Comparison of ENCODE assay signal across 8 cellular contexts in genomic region chr14:75279153-75279738, GRCh38. TPM values are rescaled to one million over a fixed set of nuclear protein-coding genes. Genes with fewer than 3 reads are reported as not detected.
DNase-seq lines count a peak whose midpoint lies in the region; ATAC-seq and TF ChIP-seq lines count a peak whose summit lies in the region.

No MANE protein-coding gene starts in this region.

- DNase-seq in GM12864 (ENCODE audit: low read depth) (no peak), LHCN-M2 (ENCODE audit: low read depth) (peak; percentile 51), T-helper 9 cell (peak; percentile 39), kidney epithelial cell (ENCODE audit: low read depth) (no peak), smooth muscle cell (lab: John Stamatoyannopoulos, UW; ENCODE audit: unreplicated experiment) (no peak)
- peak; percentile 70 for DNase-seq in central memory CD4-positive, alpha-beta T cell

- H3F3A ChIP-seq in smooth muscle cell (ENCODE audit: low read depth): peaks cover 19% of the 10 kb centered on the region

- H3K4me1 ChIP-seq in smooth muscle cell (ENCODE audit: low read depth): peaks cover 5% of the 10 kb centered on the region

- peaks cover 18% of the 10 kb centered on the region for H3K79me2 ChIP-seq in smooth muscle cell (ENCODE audit: low read depth)

- H2AFZ ChIP-seq in smooth muscle cell (ENCODE audit: low read depth): no peak overlapping the region

- H4K20me1 ChIP-seq in smooth muscle cell (ENCODE audit: low read depth): peaks cover 38% of the 10 kb centered on the region

- H3K9ac ChIP-seq in smooth muscle cell (ENCODE audit: low read depth): peak overlapping the region; percentile 100

- H3K27ac ChIP-seq in smooth muscle cell (ENCODE audit: low read depth): peak overlapping the region; percentile 100

- WGBS in smooth muscle cell (ENCODE audit: low lambda C conversion rate): under 1% methylated on average over 36 of the region's 38 CpGs

- ATAC-seq in HG03460 (IDR thresholded peaks at IDR 0.05; ENCODE audit: unreplicated experiment) (no peak), HG03175 (IDR thresholded peaks at IDR 0.05; ENCODE audit: unreplicated experiment) (no peak)

- peak overlapping the region; percentile 66 for H3K4me3 ChIP-seq in GM12864 (ENCODE audit: low read depth, low read length)
- peak overlapping the region; percentile 82 for H3K4me3 ChIP-seq in kidney epithelial cell (ENCODE audit: low read depth, low read length)
- peak overlapping the region; percentile 76 for H3K4me3 ChIP-seq in smooth muscle cell

- H3K4me2 ChIP-seq in smooth muscle cell: peak overlapping the region; percentile 97

- TF ChIP-seq CTCF in GM12864 (IDR thresholded peaks at IDR 0.05; ENCODE audit: low read depth, low read length, missing control alignments): no peak
- TF ChIP-seq CTCF in kidney epithelial cell (IDR thresholded peaks at IDR 0.05; ENCODE audit: insufficient read depth, low read length, poor library complexity, severe bottlenecking): no peak
- TF ChIP-seq CTCF in smooth muscle cell (IDR thresholded peaks at IDR 0.05; ENCODE audit: borderline replicate concordance, insufficient read depth, poor library complexity, severe bottlenecking): no peak

- H3K27me3 ChIP-seq in kidney epithelial cell (ENCODE audit: control insufficient read depth, insufficient read depth, low read length): peaks cover 2% of the 10 kb centered on the region
- H3K27me3 ChIP-seq in smooth muscle cell (ENCODE audit: low read depth): no peaks in the 10 kb centered on the region

- H3K36me3 ChIP-seq in kidney epithelial cell (ENCODE audit: control insufficient read depth, insufficient read depth, low read length) (peaks cover 7% of the 10 kb centered on the region), smooth muscle cell (ENCODE audit: low read depth) (peaks cover 13% of the 10 kb centered on the region)

- H3K9me3 ChIP-seq in smooth muscle cell (replicated peaks; ENCODE audit: low read depth): no peaks in the 10 kb centered on the region

RNA-seq across cellular contexts. Expression of gene FOS, which starts 0.6 kb away (rescaled TPM):
- 5.6 and 8.9 TPM in 2 replicates for total RNA-seq in LHCN-M2 (2014; rRNA removed)
- 0.58 TPM for polyA plus RNA-seq in LHCN-M2 (2012)
- 5.5 and 9.2 TPM in 2 replicates for total RNA-seq in kidney epithelial cell
- total RNA-seq in smooth muscle cell: 1,280 and 1,300 TPM in 2 replicates
- 1,543 and 1,567 TPM in 2 replicates for polyA plus RNA-seq in smooth muscle cell

Comparison
In these comparisons a context has a peak if more than half of its experiments do, and no peak if none do; other contexts are left out.
1. DNase-seq: peak in LHCN-M2 (single experiment), T-helper 9 cell (single experiment) and central memory CD4-positive, alpha-beta T cell (single experiment); none in GM12864 (single experiment), kidney epithelial cell (single experiment) and smooth muscle cell (single experiment).
2. RNA of gene FOS, which starts 0.6 kb away (total RNA-seq): 1,280 to 1,300 TPM in smooth muscle cell; 5.6 to 8.9 TPM in LHCN-M2 and 5.5 to 9.2 TPM in kidney epithelial cell; every median in the first group is over 100 times any median in the second.
3. Peak in every context shown above with its lines, with median percentiles within 50 percentile points of each other: H3K4me3 ChIP-seq.